ENCODE assay signal across 17 cellular contexts in the genomic region with DNA sequence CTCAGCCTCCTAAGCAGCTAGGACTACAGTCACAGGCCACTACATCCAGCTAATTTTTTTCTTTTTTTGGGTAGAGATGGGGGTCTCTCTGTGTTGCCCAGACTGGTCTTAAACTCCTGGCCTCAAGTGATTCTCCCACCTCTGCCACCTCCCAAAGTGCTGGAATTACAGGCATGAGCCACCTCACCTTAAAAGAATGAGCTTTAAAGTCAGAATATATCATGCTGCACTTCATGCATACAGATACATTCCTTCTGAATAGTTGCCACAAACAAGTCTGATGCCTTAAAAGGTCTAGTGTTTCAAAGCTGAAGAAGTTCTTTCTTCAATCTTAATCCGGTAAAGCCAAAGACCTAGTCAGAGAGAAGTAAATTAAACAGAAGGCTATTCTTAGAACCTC. TPM values are rescaled to one million over a fixed set of nuclear protein-coding genes. Genes with fewer than 3 reads are reported as not detected.
A peak's percentile ranks its signal among the peaks of the same experiment; 100 is the strongest.
DNase-seq lines count a peak whose midpoint lies in the region; ATAC-seq and TF ChIP-seq lines count a peak whose summit lies in the region.
"Had no signal": no experiment of that assay in that cellular context is flagged by ENCODE, and none has a peak within 500 bp of the region (broad histone marks: within the 10 kb centered on the region; RNA-seq: fewer than 3 reads in every experiment).

No MANE protein-coding gene starts in this region.

- H4K20me1 ChIP-seq in fibroblast of lung (ENCODE audit: control insufficient read depth, extremely low read depth, insufficient read depth, low read length) (no peaks in the 10 kb centered on the region), neural progenitor cell (ENCODE audit: low read depth) (peaks cover 25% of the 10 kb centered on the region)

- H3K9me3 Mint-ChIP-seq in neural progenitor cell, result no peaks in the 10 kb centered on the region
- H3K9me3 Mint-ChIP-seq in T-helper 2 cell treated with Interferon-gamma antibody and Interleukin-4, amounts not matched to agents 5 μg/mL and 100 μg/mL, for 36 hours, result no peaks in the 10 kb centered on the region

- peak; percentile 58 for DNase-seq in ELR (ENCODE audit: low read depth)
- peak in 1 of 2 donors; percentile 84 for DNase-seq in fibroblast of lung (ENCODE audit: low read depth in 2 of 2)
- no peak for DNase-seq in neural progenitor cell (ENCODE audit: low spot score)
- no peak for DNase-seq in T-helper 2 cell treated with Interferon-gamma antibody and Interleukin-4, amounts not matched to agents 5 μg/mL and 100 μg/mL, for 36 hours (ENCODE audit: low spot score)
- DNase-seq in NCI-H2171 (lab: John Stamatoyannopoulos, UW), result no peak
- no peak for DNase-seq in NCI-H2081 treated with DMSO at 0.1 percent for 48 hours (lab: John Stamatoyannopoulos, UW)
- DNase-seq: activated CD4-positive, CD25-positive, alpha-beta regulatory T cell; activated effector memory CD4-positive, alpha-beta T cell treated with Interleukin-2 at 50 U/mL for 16 hours; body of pancreas; C1 segment of cervical spinal cord; DMS79; effector CD8-positive, alpha-beta T cell; MG63; NCI-H187; NCI-H526 treated with DMSO at 0.1 percent for 48 hours had no signal

- H3K9ac ChIP-seq in fibroblast of lung (ENCODE audit: insufficient read depth, low read length), result no peak overlapping the region
- no peak overlapping the region for H3K9ac ChIP-seq in neural progenitor cell

- ATAC-seq in SK-N-SH treated with all-trans-retinoic acid at 6 μM for 48 hours, result peak; percentile 81
- no peak for ATAC-seq in HG02571 (IDR thresholded peaks at IDR 0.05; ENCODE audit: unreplicated experiment)
- ATAC-seq: body of pancreas had no signal

- no peak overlapping the region for H3K27ac Mint-ChIP-seq in neural progenitor cell
- H3K27ac Mint-ChIP-seq in T-helper 2 cell treated with Interferon-gamma antibody and Interleukin-4, amounts not matched to agents 5 μg/mL and 100 μg/mL, for 36 hours, result no peak overlapping the region

- H3K4me3 ChIP-seq in fibroblast of lung (replicated peaks in 1 of 4; ENCODE audit: control extremely low read depth in 1 of 4, insufficient read depth in 1 of 4, low read depth in 3 of 4, low read length in 4 of 4) (no peak overlapping the region), neural progenitor cell (no peak overlapping the region)
- H3K4me3 ChIP-seq: body of pancreas, MG63 had no signal

- no peak overlapping the region for H3K4me3 Mint-ChIP-seq in neural progenitor cell
- no peak overlapping the region for H3K4me3 Mint-ChIP-seq in T-helper 2 cell treated with Interferon-gamma antibody and Interleukin-4, amounts not matched to agents 5 μg/mL and 100 μg/mL, for 36 hours

- H3K36me3 ChIP-seq in fibroblast of lung (ENCODE audit: control insufficient read depth, insufficient read depth, low read length) (no peaks in the 10 kb centered on the region), neural progenitor cell (no peaks in the 10 kb centered on the region)

- peaks cover 3% of the 10 kb centered on the region for H3K4me1 Mint-ChIP-seq in neural progenitor cell
- peaks cover 2% of the 10 kb centered on the region for H3K4me1 Mint-ChIP-seq in T-helper 2 cell treated with Interferon-gamma antibody and Interleukin-4, amounts not matched to agents 5 μg/mL and 100 μg/mL, for 36 hours (ENCODE audit: low read depth)

- H3K4me1 ChIP-seq in fibroblast of lung (ENCODE audit: control insufficient read depth, extremely low read depth, insufficient read depth, low read length), result peaks cover 2% of the 10 kb centered on the region
- H3K4me1 ChIP-seq in neural progenitor cell, result peaks cover 2% of the 10 kb centered on the region
- H3K4me1 ChIP-seq: body of pancreas had no signal

- peaks cover 9% of the 10 kb centered on the region for H3K36me3 Mint-ChIP-seq in neural progenitor cell
- H3K36me3 Mint-ChIP-seq in T-helper 2 cell treated with Interferon-gamma antibody and Interleukin-4, amounts not matched to agents 5 μg/mL and 100 μg/mL, for 36 hours (ENCODE audit: low read depth), result peaks cover 3% of the 10 kb centered on the region

- no peaks in the 10 kb centered on the region for H3K27me3 ChIP-seq in fibroblast of lung (ENCODE audit: control insufficient read depth, insufficient read depth, low read length)
- no peaks in the 10 kb centered on the region for H3K27me3 ChIP-seq in neural progenitor cell
- H3K27me3 ChIP-seq: body of pancreas, MG63 had no signal

- H2AFZ ChIP-seq in fibroblast of lung (ENCODE audit: low read length), result no peak overlapping the region
- no peak overlapping the region for H2AFZ ChIP-seq in neural progenitor cell (replicated peaks)

- H3K9me3 ChIP-seq in fibroblast of lung (ENCODE audit: control insufficient read depth, insufficient read depth, low read depth, low read length) (no peaks in the 10 kb centered on the region), neural progenitor cell (ENCODE audit: low read depth) (no peaks in the 10 kb centered on the region)
- H3K9me3 ChIP-seq: body of pancreas, MG63 had no signal

- H3K27ac ChIP-seq in fibroblast of lung (ENCODE audit: insufficient read depth, low read length) (peak overlapping the region; percentile 58), neural progenitor cell (peak overlapping the region; percentile 32)
- H3K27ac ChIP-seq: body of pancreas had no signal

- no peaks in the 10 kb centered on the region for H3F3A ChIP-seq in neural progenitor cell (ENCODE audit: low read depth)

- H3K79me2 ChIP-seq in fibroblast of lung (ENCODE audit: control insufficient read depth, insufficient read depth, low read length) (no peaks in the 10 kb centered on the region), neural progenitor cell (ENCODE audit: low read depth) (peaks cover 37% of the 10 kb centered on the region)

- TF ChIP-seq CTCF in fibroblast of lung (conservative IDR thresholded peaks at IDR 0.05 in 1 of 2, IDR thresholded peaks at IDR 0.05 in 1 of 2; ENCODE audit: low read depth in 1 of 2, low read length in 2 of 2), result no peak
- no peak for TF ChIP-seq CTCF in neural progenitor cell (IDR thresholded peaks at IDR 0.05)

- H3K27me3 Mint-ChIP-seq in neural progenitor cell (ENCODE audit: insufficient read depth, low read depth), result no peaks in the 10 kb centered on the region
- H3K27me3 Mint-ChIP-seq in T-helper 2 cell treated with Interferon-gamma antibody and Interleukin-4, amounts not matched to agents 5 μg/mL and 100 μg/mL, for 36 hours (ENCODE audit: low read depth), result no peaks in the 10 kb centered on the region

- H3K4me2 ChIP-seq in fibroblast of lung (ENCODE audit: extremely low read depth, insufficient read depth, low read length) (no peak overlapping the region), neural progenitor cell (no peak overlapping the region)

TF ChIP-seq in SK-N-SH treated with all-trans-retinoic acid at 6 μM for 48 hours, 23 proteins besides CTCF, POLR2A, EP300 and RAD21 (continues in another document):
- TF ChIP-seq ZFP3 (CRISPR knock-in tag; IDR thresholded peaks at IDR 0.05) (no peak), ISL1 (CRISPR knock-in tag; IDR thresholded peaks at IDR 0.05) (no peak), ZNF565 (CRISPR knock-in tag; conservative IDR thresholded peaks at IDR 0.05; ENCODE audit: low read depth) (no peak), CSDC2 (CRISPR knock-in tag; IDR thresholded peaks at IDR 0.05) (no peak), ZNF8 (CRISPR knock-in tag; IDR thresholded peaks at IDR 0.05) (no peak), ZNF70 (CRISPR knock-in tag; IDR thresholded peaks at IDR 0.05) (no peak), ZFP30 (CRISPR knock-in tag; IDR thresholded peaks at IDR 0.05) (no peak), RARB (CRISPR knock-in tag; IDR thresholded peaks at IDR 0.05) (no peak), TCF4 (CRISPR knock-in tag; IDR thresholded peaks at IDR 0.05; ENCODE audit: borderline replicate concordance) (no peak)
- TF ChIP-seq, protein P1, sequence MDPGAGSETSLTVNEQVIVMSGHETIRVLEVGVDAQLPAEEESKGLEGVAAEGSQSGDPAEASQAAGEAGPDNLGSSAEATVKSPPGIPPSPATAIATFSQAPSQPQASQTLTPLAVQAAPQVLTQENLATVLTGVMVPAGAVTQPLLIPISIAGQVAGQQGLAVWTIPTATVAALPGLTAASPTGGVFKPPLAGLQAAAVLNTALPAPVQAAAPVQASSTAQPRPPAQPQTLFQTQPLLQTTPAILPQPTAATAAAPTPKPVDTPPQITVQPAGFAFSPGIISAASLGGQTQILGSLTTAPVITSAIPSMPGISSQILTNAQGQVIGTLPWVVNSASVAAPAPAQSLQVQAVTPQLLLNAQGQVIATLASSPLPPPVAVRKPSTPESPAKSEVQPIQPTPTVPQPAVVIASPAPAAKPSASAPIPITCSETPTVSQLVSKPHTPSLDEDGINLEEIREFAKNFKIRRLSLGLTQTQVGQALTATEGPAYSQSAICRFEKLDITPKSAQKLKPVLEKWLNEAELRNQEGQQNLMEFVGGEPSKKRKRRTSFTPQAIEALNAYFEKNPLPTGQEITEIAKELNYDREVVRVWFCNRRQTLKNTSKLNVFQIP (CRISPR knock-in tag; IDR thresholded peaks at IDR 0.05; ENCODE audit: borderline replicate concordance, low read depth), result no peak
- TF ChIP-seq, protein P2, sequence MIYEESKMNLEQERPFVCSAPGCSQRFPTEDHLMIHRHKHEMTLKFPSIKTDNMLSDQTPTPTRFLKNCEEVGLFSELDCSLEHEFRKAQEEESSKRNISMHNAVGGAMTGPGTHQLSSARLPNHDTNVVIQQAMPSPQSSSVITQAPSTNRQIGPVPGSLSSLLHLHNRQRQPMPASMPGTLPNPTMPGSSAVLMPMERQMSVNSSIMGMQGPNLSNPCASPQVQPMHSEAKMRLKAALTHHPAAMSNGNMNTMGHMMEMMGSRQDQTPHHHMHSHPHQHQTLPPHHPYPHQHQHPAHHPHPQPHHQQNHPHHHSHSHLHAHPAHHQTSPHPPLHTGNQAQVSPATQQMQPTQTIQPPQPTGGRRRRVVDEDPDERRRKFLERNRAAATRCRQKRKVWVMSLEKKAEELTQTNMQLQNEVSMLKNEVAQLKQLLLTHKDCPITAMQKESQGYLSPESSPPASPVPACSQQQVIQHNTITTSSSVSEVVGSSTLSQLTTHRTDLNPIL (CRISPR knock-in tag; IDR thresholded peaks at IDR 0.05; ENCODE audit: low read depth), result no peak

RNA-seq across cellular contexts. Expression of a gene that starts 23.8 kb away (rescaled TPM):
- total RNA-seq in fibroblast of lung (12.1 and 19.2 TPM in 2 replicates), neural progenitor cell (ENCODE audit: low replicate concordance) (3.0 and 11.4 TPM in 2 replicates)
- 2.4 and 4.0 TPM in 2 replicates for polyA plus RNA-seq in fibroblast of lung
- polyA plus RNA-seq in fibroblast of lung (2012), result 5.6 and 5.8 TPM in 2 replicates
- 3.4 and 7.7 TPM in 2 replicates for polyA minus RNA-seq in fibroblast of lung (ENCODE audit: low replicate concordance)

RNA-seq across cellular contexts. Expression of a gene that starts 48.4 kb away (rescaled TPM):
- total RNA-seq in fibroblast of lung, result 3.3 and 3.6 TPM in 2 replicates
- 2.5 and 3.3 TPM in 2 replicates for polyA plus RNA-seq in fibroblast of lung
- 4.9 and 5.1 TPM in 2 replicates for polyA plus RNA-seq in fibroblast of lung (2012)
- 6.9 and 7.3 TPM in 2 replicates for polyA minus RNA-seq in fibroblast of lung (ENCODE audit: low replicate concordance)
- 10.9 and 22.2 TPM in 2 replicates for total RNA-seq in neural progenitor cell (ENCODE audit: low replicate concordance)
